Comparison of ENCODE assay signal across 1 cellular context in the genomic region with DNA sequence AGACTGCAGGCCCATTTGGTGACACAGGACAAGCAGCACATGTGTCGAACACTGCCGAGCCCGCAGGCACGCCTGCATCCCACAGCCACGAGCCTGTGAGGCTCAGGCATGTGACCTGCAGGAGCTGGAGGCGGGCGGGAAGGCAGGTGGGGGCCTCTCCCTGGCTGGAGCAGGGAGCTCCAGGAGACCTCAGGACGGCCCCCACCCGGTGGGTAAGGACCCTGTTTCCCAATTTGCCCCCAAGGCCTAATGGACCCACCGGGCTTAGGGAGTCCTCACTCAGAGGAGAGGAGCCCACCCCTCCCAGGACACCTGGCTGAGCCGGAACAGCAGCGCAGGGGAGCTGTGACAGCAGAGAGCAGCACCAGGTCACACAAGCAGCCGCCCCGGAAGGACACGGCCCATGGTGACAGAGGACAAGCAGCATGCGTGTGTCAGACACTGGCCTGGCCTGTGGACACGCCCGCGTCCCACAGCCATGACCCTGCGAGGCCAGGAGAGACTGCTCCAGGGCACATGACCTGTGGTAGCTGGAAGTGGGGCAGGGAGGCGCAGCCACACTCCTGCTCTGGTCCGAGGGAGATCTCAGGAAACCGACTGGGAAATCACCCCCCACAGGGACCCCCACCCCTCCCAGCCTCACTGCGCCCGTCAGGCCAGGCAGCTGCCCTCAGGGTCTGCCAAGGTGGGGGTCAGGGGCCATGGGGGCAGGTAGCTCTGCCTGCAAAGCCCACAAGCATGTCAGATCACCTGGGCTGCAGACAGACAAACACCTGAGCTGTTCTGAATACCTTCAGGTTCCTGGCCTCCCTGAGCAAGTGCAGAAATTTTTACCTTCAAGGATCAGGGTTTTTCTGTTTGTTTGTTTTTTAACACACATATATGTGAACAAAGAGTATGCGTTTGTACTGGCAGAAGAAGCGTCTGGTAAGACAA.
TF ChIP-seq lines count a peak whose summit lies in the region.

No MANE protein-coding gene starts in this region.

TF ChIP-seq in IMR-90, 13 proteins besides CTCF, POLR2A, EP300 and RAD21:
- TF ChIP-seq CEBPB (IDR thresholded peaks at IDR 0.05; ENCODE audit: low read depth, low read length) (no peak), MXI1 (IDR thresholded peaks at IDR 0.05; ENCODE audit: borderline replicate concordance, low read depth, low read length) (no peak), MAFK (IDR thresholded peaks at IDR 0.05; ENCODE audit: low read depth, low read length) (no peak), NFE2L2 (IDR thresholded peaks at IDR 0.05; ENCODE audit: low read depth, low read length) (no peak), MAZ (IDR thresholded peaks at IDR 0.05; ENCODE audit: borderline replicate concordance, low read depth, low read length) (no peak), BHLHE40 (IDR thresholded peaks at IDR 0.05; ENCODE audit: low read depth, low read length) (no peak)
- TF ChIP-seq, protein P1, sequence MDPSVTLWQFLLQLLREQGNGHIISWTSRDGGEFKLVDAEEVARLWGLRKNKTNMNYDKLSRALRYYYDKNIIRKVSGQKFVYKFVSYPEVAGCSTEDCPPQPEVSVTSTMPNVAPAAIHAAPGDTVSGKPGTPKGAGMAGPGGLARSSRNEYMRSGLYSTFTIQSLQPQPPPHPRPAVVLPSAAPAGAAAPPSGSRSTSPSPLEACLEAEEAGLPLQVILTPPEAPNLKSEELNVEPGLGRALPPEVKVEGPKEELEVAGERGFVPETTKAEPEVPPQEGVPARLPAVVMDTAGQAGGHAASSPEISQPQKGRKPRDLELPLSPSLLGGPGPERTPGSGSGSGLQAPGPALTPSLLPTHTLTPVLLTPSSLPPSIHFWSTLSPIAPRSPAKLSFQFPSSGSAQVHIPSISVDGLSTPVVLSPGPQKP (IDR thresholded peaks at IDR 0.05; ENCODE audit: borderline replicate concordance, low read depth, low read length), result no peak
TF ChIP-seq in IMR-90: peak in this region for 0.
